In the genomic region with DNA sequence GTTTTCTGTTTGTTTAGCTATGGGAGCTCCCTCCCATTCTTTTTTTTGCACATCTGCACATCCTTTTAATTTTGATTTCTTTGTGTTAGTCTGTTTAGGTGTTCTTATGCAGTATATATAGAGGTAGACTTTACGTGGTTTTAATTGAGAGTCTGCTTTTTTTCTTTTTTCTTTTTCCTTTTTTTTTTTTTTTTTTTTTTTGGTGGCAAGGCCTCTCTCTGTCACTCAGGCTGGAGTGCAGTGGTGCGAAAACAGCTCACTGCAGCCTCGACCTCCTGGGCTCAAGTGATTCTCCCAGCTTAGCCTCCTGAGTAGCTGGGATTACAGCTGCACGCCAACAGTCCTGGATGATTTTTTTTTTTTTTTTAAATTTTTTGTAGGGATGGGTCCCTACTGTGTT, we compare ENCODE assay signal across 25 cellular contexts.
"Had no signal": no experiment of that assay in that cellular context is flagged by ENCODE, and none has a peak within 500 bp of the region (broad histone marks: within the 10 kb centered on the region; RNA-seq: fewer than 3 reads in every experiment).

No MANE protein-coding gene starts in this region.

- H3K36me3 ChIP-seq: breast epithelium, right lobe of liver, vagina had no signal

- ATAC-seq: activated CD4-positive, alpha-beta T cell treated with anti-CD3 and anti-CD28 coated beads for 36 hours; activated T-cell treated with anti-CD3 and anti-CD28 coated beads, Interleukin-2, amount 50 U/mL, for 4 hours; gastroesophageal sphincter; heart left ventricle; left ventricle myocardium superior; right lobe of liver had no signal

- FAIRE-seq: astrocyte, small intestine had no signal

- H3K4me3 Mint-ChIP-seq: activated B cell treated with CpG ODN at 0.5 μM for 24 hours; activated CD4-positive, alpha-beta T cell treated with anti-CD3 and anti-CD28 coated beads for 36 hours; activated naive CD8-positive, alpha-beta T cell treated with anti-CD3 and anti-CD28 coated beads for 36 hours; activated T-cell treated with anti-CD3 and anti-CD28 coated beads, Interleukin-2, amount 50 U/mL, for 4 hours; type B pancreatic cell had no signal

- H3K4me3 ChIP-seq: breast epithelium, coronary artery, gastroesophageal sphincter, heart left ventricle, right lobe of liver, testis, vagina had no signal

- H3K9me3 Mint-ChIP-seq: activated B cell treated with CpG ODN at 0.5 μM for 24 hours; activated naive CD8-positive, alpha-beta T cell treated with anti-CD3 and anti-CD28 coated beads for 36 hours; activated T-cell treated with anti-CD3 and anti-CD28 coated beads, Interleukin-2, amount 50 U/mL, for 4 hours; activated T-helper 2 cell treated with anti-CD3 and anti-CD28 coated beads, Interferon-gamma antibody, Interleukin-2, Interleukin-4, amounts not matched to agents 10 μg/mL and 5 μg/mL and 100 μg/mL, durations not matched to agents 14 hours and 24 hours and 36 hours had no signal

- H3K4me1 ChIP-seq: breast epithelium, right lobe of liver had no signal

- H3K27me3 ChIP-seq: breast epithelium, gastroesophageal sphincter, heart left ventricle, right lobe of liver, testis, vagina had no signal

- H3K27me3 Mint-ChIP-seq: activated B cell treated with CpG ODN at 0.5 μM for 24 hours; activated CD4-positive, alpha-beta T cell treated with anti-CD3 and anti-CD28 coated beads for 36 hours; activated naive CD8-positive, alpha-beta T cell treated with anti-CD3 and anti-CD28 coated beads for 36 hours; type B pancreatic cell had no signal

- H3K27ac ChIP-seq: breast epithelium, coronary artery, epithelial cell of prostate, gastroesophageal sphincter, heart left ventricle, right lobe of liver, testis, vagina had no signal

- DNase-seq: activated B cell treated with CpG ODN at 0.5 μM for 24 hours; activated CD4-positive, alpha-beta T cell treated with anti-CD3 and anti-CD28 coated beads for 36 hours; activated CD4-positive, alpha-beta T cell treated with anti-CD3 and anti-CD28 coated beads, Interleukin-2, amount 50 U/mL, for 48 hours; activated CD8-positive, alpha-beta memory T cell treated with anti-CD3 and anti-CD28 coated beads, Interleukin-2, amount 50 U/mL, for 48 hours; activated naive CD4-positive, alpha-beta T cell treated with Interleukin-2 at 50 U/mL for 16 hours; activated naive CD8-positive, alpha-beta T cell treated with anti-CD3 and anti-CD28 coated beads for 36 hours; activated T-cell treated with anti-CD3 and anti-CD28 coated beads, Interleukin-2, amount 50 U/mL, for 4 hours; heart left ventricle; left ventricle myocardium superior; mammary epithelial cell; occipital lobe; right lobe of liver; small intestine; stimulated activated CD8-positive, alpha-beta memory T cell treated with anti-CD3 and anti-CD28 coated beads, Interleukin-4, amount 100 ng/mL, for 48 hours; stimulated activated naive CD4-positive, alpha-beta T cell; T-helper 9 cell; testis had no signal

- H3K27ac Mint-ChIP-seq: activated CD4-positive, alpha-beta T cell treated with anti-CD3 and anti-CD28 coated beads for 36 hours; activated naive CD8-positive, alpha-beta T cell treated with anti-CD3 and anti-CD28 coated beads for 36 hours; activated T-helper 2 cell treated with anti-CD3 and anti-CD28 coated beads, Interferon-gamma antibody, Interleukin-2, Interleukin-4, amounts not matched to agents 10 μg/mL and 5 μg/mL and 100 μg/mL, durations not matched to agents 14 hours and 24 hours and 36 hours; type B pancreatic cell had no signal

- H3K9me3 ChIP-seq: breast epithelium, gastroesophageal sphincter, heart left ventricle, right lobe of liver, testis, vagina had no signal
